1 cellular context compared by ENCODE assay signal in the genomic region with DNA sequence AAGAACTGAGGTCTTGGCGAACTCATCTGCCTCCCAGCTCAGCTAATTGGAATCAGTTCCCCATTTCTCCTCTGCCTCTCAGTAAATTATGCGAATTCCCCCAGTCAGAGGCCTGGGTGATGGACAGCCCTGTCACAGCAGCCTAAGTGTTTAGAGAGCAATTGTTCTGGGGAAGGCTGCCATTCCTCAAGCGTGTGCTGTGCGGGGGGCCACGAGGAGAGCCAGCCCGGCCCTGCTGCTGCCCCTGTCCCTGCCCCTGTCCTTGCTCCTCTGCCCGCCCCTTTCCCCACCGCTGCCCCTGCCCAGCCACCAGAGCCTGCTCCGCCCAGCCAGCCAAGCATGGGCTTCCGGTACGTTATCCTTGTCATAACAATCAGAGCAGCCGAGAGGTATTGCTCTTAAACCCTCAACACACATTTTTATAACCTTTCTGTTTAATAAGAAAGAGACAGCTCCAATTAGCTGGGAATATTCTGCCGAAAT.
TF ChIP-seq lines count a peak whose summit lies in the region.

No MANE protein-coding gene starts in this region.

TF ChIP-seq in GM12878, 131 proteins besides CTCF, POLR2A, EP300 and RAD21:
- TF ChIP-seq, protein P1, sequence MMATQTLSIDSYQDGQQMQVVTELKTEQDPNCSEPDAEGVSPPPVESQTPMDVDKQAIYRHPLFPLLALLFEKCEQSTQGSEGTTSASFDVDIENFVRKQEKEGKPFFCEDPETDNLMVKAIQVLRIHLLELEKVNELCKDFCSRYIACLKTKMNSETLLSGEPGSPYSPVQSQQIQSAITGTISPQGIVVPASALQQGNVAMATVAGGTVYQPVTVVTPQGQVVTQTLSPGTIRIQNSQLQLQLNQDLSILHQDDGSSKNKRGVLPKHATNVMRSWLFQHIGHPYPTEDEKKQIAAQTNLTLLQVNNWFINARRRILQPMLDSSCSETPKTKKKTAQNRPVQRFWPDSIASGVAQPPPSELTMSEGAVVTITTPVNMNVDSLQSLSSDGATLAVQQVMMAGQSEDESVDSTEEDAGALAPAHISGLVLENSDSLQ (IDR thresholded peaks at IDR 0.05) = peak; percentile 93
- TF ChIP-seq BRCA1 (IDR thresholded peaks at IDR 0.05; ENCODE audit: low read depth, low read length) (no peak), JUND (IDR thresholded peaks at IDR 0.05; ENCODE audit: low read depth, low read length) (no peak), PML (IDR thresholded peaks at IDR 0.05; ENCODE audit: low read length) (no peak), ZNF24 (IDR thresholded peaks at IDR 0.05) (no peak), IKZF2 (IDR thresholded peaks at IDR 0.05) (no peak), RB1 (IDR thresholded peaks at IDR 0.05; ENCODE audit: borderline replicate concordance) (no peak), SRF (IDR thresholded peaks at IDR 0.05; ENCODE audit: low read depth in 2 of 2, low read length in 2 of 2) (peak; percentile 65 to 75; a peak in 2 of 4 replicates), SP1 (IDR thresholded peaks at IDR 0.05; ENCODE audit: low read depth, low read length) (no peak), CREM (IDR thresholded peaks at IDR 0.05; ENCODE audit: low read depth) (no peak), SMAD5 (IDR thresholded peaks at IDR 0.05; ENCODE audit: low read depth) (no peak), SPI1 (IDR thresholded peaks at IDR 0.05; ENCODE audit: borderline replicate concordance, insufficient read depth, low read depth, low read length) (peak; percentile 83)
- TF ChIP-seq, protein P2, sequence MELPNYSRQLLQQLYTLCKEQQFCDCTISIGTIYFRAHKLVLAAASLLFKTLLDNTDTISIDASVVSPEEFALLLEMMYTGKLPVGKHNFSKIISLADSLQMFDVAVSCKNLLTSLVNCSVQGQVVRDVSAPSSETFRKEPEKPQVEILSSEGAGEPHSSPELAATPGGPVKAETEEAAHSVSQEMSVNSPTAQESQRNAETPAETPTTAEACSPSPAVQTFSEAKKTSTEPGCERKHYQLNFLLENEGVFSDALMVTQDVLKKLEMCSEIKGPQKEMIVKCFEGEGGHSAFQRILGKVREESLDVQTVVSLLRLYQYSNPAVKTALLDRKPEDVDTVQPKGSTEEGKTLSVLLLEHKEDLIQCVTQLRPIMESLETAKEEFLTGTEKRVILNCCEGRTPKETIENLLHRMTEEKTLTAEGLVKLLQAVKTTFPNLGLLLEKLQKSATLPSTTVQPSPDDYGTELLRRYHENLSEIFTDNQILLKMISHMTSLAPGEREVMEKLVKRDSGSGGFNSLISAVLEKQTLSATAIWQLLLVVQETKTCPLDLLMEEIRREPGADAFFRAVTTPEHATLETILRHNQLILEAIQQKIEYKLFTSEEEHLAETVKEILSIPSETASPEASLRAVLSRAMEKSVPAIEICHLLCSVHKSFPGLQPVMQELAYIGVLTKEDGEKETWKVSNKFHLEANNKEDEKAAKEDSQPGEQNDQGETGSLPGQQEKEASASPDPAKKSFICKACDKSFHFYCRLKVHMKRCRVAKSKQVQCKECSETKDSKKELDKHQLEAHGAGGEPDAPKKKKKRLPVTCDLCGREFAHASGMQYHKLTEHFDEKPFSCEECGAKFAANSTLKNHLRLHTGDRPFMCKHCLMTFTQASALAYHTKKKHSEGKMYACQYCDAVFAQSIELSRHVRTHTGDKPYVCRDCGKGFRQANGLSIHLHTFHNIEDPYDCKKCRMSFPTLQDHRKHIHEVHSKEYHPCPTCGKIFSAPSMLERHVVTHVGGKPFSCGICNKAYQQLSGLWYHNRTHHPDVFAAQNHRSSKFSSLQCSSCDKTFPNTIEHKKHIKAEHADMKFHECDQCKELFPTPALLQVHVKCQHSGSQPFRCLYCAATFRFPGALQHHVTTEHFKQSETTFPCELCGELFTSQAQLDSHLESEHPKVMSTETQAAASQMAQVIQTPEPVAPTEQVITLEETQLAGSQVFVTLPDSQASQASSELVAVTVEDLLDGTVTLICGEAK (IDR thresholded peaks at IDR 0.05; ENCODE audit: borderline replicate concordance) = no peak
- TF ChIP-seq, protein P3, sequence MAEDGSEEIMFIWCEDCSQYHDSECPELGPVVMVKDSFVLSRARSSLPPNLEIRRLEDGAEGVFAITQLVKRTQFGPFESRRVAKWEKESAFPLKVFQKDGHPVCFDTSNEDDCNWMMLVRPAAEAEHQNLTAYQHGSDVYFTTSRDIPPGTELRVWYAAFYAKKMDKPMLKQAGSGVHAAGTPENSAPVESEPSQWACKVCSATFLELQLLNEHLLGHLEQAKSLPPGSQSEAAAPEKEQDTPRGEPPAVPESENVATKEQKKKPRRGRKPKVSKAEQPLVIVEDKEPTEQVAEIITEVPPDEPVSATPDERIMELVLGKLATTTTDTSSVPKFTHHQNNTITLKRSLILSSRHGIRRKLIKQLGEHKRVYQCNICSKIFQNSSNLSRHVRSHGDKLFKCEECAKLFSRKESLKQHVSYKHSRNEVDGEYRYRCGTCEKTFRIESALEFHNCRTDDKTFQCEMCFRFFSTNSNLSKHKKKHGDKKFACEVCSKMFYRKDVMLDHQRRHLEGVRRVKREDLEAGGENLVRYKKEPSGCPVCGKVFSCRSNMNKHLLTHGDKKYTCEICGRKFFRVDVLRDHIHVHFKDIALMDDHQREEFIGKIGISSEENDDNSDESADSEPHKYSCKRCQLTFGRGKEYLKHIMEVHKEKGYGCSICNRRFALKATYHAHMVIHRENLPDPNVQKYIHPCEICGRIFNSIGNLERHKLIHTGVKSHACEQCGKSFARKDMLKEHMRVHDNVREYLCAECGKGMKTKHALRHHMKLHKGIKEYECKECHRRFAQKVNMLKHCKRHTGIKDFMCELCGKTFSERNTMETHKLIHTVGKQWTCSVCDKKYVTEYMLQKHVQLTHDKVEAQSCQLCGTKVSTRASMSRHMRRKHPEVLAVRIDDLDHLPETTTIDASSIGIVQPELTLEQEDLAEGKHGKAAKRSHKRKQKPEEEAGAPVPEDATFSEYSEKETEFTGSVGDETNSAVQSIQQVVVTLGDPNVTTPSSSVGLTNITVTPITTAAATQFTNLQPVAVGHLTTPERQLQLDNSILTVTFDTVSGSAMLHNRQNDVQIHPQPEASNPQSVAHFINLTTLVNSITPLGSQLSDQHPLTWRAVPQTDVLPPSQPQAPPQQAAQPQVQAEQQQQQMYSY (CRISPR knock-in tag; IDR thresholded peaks at IDR 0.05) = no peak
- TF ChIP-seq, protein P4, sequence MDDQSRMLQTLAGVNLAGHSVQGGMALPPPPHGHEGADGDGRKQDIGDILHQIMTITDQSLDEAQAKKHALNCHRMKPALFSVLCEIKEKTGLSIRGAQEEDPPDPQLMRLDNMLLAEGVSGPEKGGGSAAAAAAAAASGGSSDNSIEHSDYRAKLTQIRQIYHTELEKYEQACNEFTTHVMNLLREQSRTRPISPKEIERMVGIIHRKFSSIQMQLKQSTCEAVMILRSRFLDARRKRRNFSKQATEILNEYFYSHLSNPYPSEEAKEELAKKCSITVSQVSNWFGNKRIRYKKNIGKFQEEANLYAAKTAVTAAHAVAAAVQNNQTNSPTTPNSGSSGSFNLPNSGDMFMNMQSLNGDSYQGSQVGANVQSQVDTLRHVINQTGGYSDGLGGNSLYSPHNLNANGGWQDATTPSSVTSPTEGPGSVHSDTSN (IDR thresholded peaks at IDR 0.05; ENCODE audit: insufficient replicate concordance, low read depth, low read length) = peak; percentile 80
- TF ChIP-seq, protein P5, sequence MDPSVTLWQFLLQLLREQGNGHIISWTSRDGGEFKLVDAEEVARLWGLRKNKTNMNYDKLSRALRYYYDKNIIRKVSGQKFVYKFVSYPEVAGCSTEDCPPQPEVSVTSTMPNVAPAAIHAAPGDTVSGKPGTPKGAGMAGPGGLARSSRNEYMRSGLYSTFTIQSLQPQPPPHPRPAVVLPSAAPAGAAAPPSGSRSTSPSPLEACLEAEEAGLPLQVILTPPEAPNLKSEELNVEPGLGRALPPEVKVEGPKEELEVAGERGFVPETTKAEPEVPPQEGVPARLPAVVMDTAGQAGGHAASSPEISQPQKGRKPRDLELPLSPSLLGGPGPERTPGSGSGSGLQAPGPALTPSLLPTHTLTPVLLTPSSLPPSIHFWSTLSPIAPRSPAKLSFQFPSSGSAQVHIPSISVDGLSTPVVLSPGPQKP (IDR thresholded peaks at IDR 0.05; ENCODE audit: low read depth, low read length) = no peak
